32 cellular contexts compared by ENCODE assay signal in genomic region chr5:81989204-81989603, GRCh38.
"Had no signal": no experiment of that assay in that cellular context is flagged by ENCODE, and none has a peak within 500 bp of the region (broad histone marks: within the 10 kb centered on the region; RNA-seq: fewer than 3 reads in every experiment).

No MANE protein-coding gene starts in this region.

- H3K4me3 ChIP-seq: adrenal gland, body of pancreas, colonic mucosa, esophagus squamous epithelium, heart right ventricle had no signal

- H3K4me1 ChIP-seq: adrenal gland, body of pancreas, colonic mucosa, esophagus squamous epithelium, heart right ventricle had no signal

- H3K36me3 ChIP-seq: adrenal gland, colonic mucosa, WERI-Rb-1 had no signal

- H3K27me3 ChIP-seq: adrenal gland, body of pancreas, colonic mucosa, esophagus squamous epithelium, heart right ventricle had no signal

- H3K27ac ChIP-seq: adrenal gland, body of pancreas, colonic mucosa, epithelial cell of prostate, esophagus squamous epithelium, heart right ventricle, WERI-Rb-1 had no signal

- DNase-seq: activated CD4-positive, alpha-beta memory T cell treated with anti-CD3 and anti-CD28 coated beads for 36 hours; activated CD4-positive, alpha-beta T cell treated with anti-CD3 and anti-CD28 coated beads for 36 hours; activated CD4-positive, alpha-beta T cell treated with anti-CD3 and anti-CD28 coated beads, Interleukin-2, amount 10 ng/mL, durations not matched to agents 24 days and 14 days; activated CD4-positive, CD25-positive, alpha-beta regulatory T cell; activated CD4-positive, CD25-positive, alpha-beta regulatory T cell treated with anti-CD3 and anti-CD28 coated beads, Interleukin-2, amount 50 U/mL, for 72 hours; activated CD8-positive, alpha-beta memory T cell treated with anti-CD3 and anti-CD28 coated beads, Interleukin-2, amount 10 ng/mL, durations not matched to agents 7 days and 5 days; activated CD8-positive, alpha-beta memory T cell treated with anti-CD3 and anti-CD28 coated beads, Interleukin-2, amount 50 U/mL, for 4 hours; activated CD8-positive, alpha-beta T cell treated with anti-CD3 and anti-CD28 coated beads, Interleukin-2, amount 10 ng/mL, durations not matched to agents 7 days and 5 days; activated effector memory CD4-positive, alpha-beta T cell treated with anti-CD3 and anti-CD28 coated beads, Interleukin-2, amount 50 U/mL, for 16 hours; activated naive CD4-positive, alpha-beta T cell treated with anti-CD3 and anti-CD28 coated beads for 36 hours; activated naive CD8-positive, alpha-beta T cell treated with anti-CD3 and anti-CD28 coated beads for 36 hours; activated naive CD8-positive, alpha-beta T cell treated with anti-CD3 and anti-CD28 coated beads, Interleukin-2, amount 50 U/mL, for 24 hours; activated T-cell treated with anti-CD3 and anti-CD28 coated beads, Interleukin-2, amount 50 U/mL, for 1 hour; activated T-cell treated with anti-CD3 and anti-CD28 coated beads, Interleukin-2, amount 50 U/mL, for 48 hours; adrenal gland; amygdala; aorta; body of pancreas; caudate nucleus; cerebellar nuclear complex; colonic mucosa; effector CD8-positive, alpha-beta T cell; esophagus squamous epithelium; heart right ventricle; T-helper 1 cell; T-helper 17 cell; T1000; WERI-Rb-1 had no signal

- FAIRE-seq: endometrium, endothelial cell of umbilical vein, frontal cortex had no signal

- ATAC-seq: activated CD4-positive, alpha-beta T cell treated with anti-CD3 and anti-CD28 coated beads for 36 hours; activated CD8-positive, alpha-beta memory T cell treated with anti-CD3 and anti-CD28 coated beads, Interleukin-2, amount 10 ng/mL, durations not matched to agents 7 days and 5 days; activated CD8-positive, alpha-beta T cell treated with anti-CD3 and anti-CD28 coated beads, Interleukin-2, amount 10 ng/mL, durations not matched to agents 7 days and 5 days; activated naive CD8-positive, alpha-beta T cell treated with anti-CD3 and anti-CD28 coated beads, Interleukin-2, amount 50 U/mL, for 24 hours; body of pancreas; T-helper 17 cell had no signal

- H3K9me3 ChIP-seq: body of pancreas, colonic mucosa, esophagus squamous epithelium had no signal
